ENCODE assay signal across 25 cellular contexts in genomic region chr7:94834359-94834758, GRCh38.
"Had no signal": no experiment of that assay in that cellular context is flagged by ENCODE, and none has a peak within 500 bp of the region (broad histone marks: within the 10 kb centered on the region; RNA-seq: fewer than 3 reads in every experiment).

No MANE protein-coding gene starts in this region.

- ATAC-seq: naive thymus-derived CD8-positive, alpha-beta T cell; psoas muscle; right lobe of liver; stimulated activated memory B cell treated with anti-CD40 and anti-IgM and Interleukin-4, amounts not matched to agents 10 μg/mL and 1 μg/mL and 100 μg/mL, for 72 hours; stimulated activated naive CD8-positive, alpha-beta T cell treated with anti-CD3 and anti-CD28 coated beads, Interleukin-15, amount 100 ng/mL, for 72 hours; stimulated activated naive CD8-positive, alpha-beta T cell treated with anti-CD3 and anti-CD28 coated beads, Interleukin-15, Interleukin-2, amounts not matched to agents 100 U/mL and 50 U/mL, for 24 hours had no signal

- H3K4me3 ChIP-seq: ovary, psoas muscle, right lobe of liver, sigmoid colon, suprapubic skin, testis, tibial artery, transverse colon, upper lobe of left lung, vagina had no signal

- DNase-seq: naive B cell; naive thymus-derived CD8-positive, alpha-beta T cell; nephron progenitor cell; nucleus accumbens; ovary; psoas muscle; right cardiac atrium; right lobe of liver; sigmoid colon; small intestine; stimulated activated CD4-positive, alpha-beta T cell treated with anti-CD3 and anti-CD28 coated beads, Interleukin-15, amount 100 ng/mL, for 24 hours; stimulated activated CD4-positive, alpha-beta T cell treated with anti-CD3 and anti-CD28 coated beads, Interleukin-4, amount 100 ng/mL, for 1 hour; stimulated activated CD4-positive, alpha-beta T cell treated with anti-CD3 and anti-CD28 coated beads, Interleukin-4, amount 100 ng/mL, for 4 hours; stimulated activated CD8-positive, alpha-beta memory T cell treated with anti-CD3 and anti-CD28 coated beads, Interleukin-4, amount 100 ng/mL, for 48 hours; stimulated activated naive CD4-positive, alpha-beta T cell; stimulated activated naive CD8-positive, alpha-beta T cell treated with anti-CD3 and anti-CD28 coated beads, Interleukin-15, amount 100 ng/mL, for 72 hours; stimulated activated naive CD8-positive, alpha-beta T cell treated with anti-CD3 and anti-CD28 coated beads, Interleukin-15, Interleukin-2, amounts not matched to agents 100 U/mL and 50 U/mL, for 24 hours; substantia nigra; testis; tibial artery; transverse colon; upper lobe of left lung had no signal
